In the genomic region with DNA sequence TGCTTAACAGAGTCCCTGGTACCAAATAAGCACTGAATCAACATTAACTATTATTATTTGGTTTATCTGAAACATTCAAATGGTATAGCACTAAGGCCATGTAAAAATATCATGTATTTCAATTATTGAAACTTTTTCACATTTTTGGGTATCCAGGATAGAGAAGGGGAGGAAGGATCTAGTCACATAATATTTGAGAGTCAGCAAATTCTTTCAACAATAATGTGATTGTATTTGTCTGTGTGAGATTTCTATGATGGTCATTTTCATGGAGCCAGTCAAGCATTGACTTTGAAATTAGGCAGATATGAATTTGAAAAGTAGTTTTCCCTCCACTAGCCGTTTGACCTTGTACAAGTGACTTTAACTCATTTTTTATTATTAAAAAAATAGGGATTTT, we compare ENCODE assay signal across 39 cellular contexts.
"Had no signal": no experiment of that assay in that cellular context is flagged by ENCODE, and none has a peak within 500 bp of the region (broad histone marks: within the 10 kb centered on the region; RNA-seq: fewer than 3 reads in every experiment).

No MANE protein-coding gene starts in this region.

- H3K27me3 Mint-ChIP-seq: activated naive CD4-positive, alpha-beta T cell treated with anti-CD3 and anti-CD28 coated beads, Interleukin-2, amount 10 ng/mL, durations not matched to agents 7 days and 5 days; activated naive CD8-positive, alpha-beta T cell treated with anti-CD3 and anti-CD28 coated beads, Interleukin-2, amount 50 U/mL, for 24 hours; brain; central memory CD8-positive, alpha-beta T cell had no signal

- H3K9me3 ChIP-seq: adrenal gland, ascending aorta, body of pancreas, breast epithelium had no signal

- FAIRE-seq: astrocyte, bronchial epithelial cell, colon had no signal

- H3K36me3 Mint-ChIP-seq: activated naive CD4-positive, alpha-beta T cell treated with anti-CD3 and anti-CD28 coated beads, Interleukin-2, amount 10 ng/mL, durations not matched to agents 7 days and 5 days; activated naive CD4-positive, alpha-beta T cell treated with anti-CD3 and anti-CD28 coated beads, Interleukin-2, amount 50 U/mL, for 24 hours; activated naive CD4-positive, alpha-beta T cell treated with anti-CD3 and anti-CD28 coated beads, Interleukin-2, amount 50 U/mL, for 72 hours; activated naive CD8-positive, alpha-beta T cell; activated naive CD8-positive, alpha-beta T cell treated with anti-CD3 and anti-CD28 coated beads for 36 hours; activated naive CD8-positive, alpha-beta T cell treated with anti-CD3 and anti-CD28 coated beads, Interleukin-2, amount 10 ng/mL, durations not matched to agents 7 days and 5 days; brain had no signal

- H3K4me1 Mint-ChIP-seq: activated naive CD4-positive, alpha-beta T cell treated with anti-CD3 and anti-CD28 coated beads, Interleukin-2, amount 10 ng/mL, durations not matched to agents 7 days and 5 days; activated naive CD4-positive, alpha-beta T cell treated with anti-CD3 and anti-CD28 coated beads, Interleukin-2, amount 50 U/mL, for 24 hours; activated naive CD8-positive, alpha-beta T cell treated with anti-CD3 and anti-CD28 coated beads for 36 hours; activated naive CD8-positive, alpha-beta T cell treated with anti-CD3 and anti-CD28 coated beads, Interleukin-2, amount 10 ng/mL, durations not matched to agents 7 days and 5 days; activated naive CD8-positive, alpha-beta T cell treated with anti-CD3 and anti-CD28 coated beads, Interleukin-2, amount 50 U/mL, for 24 hours; activated T-helper 17 cell treated with anti-CD3 and anti-CD28 coated beads, Interleukin-2, amount 50 U/mL, for 72 hours; central memory CD8-positive, alpha-beta T cell had no signal

- H3K27ac ChIP-seq: adrenal gland, ascending aorta, body of pancreas, brain microvascular endothelial cell, breast epithelium, cardiac muscle cell had no signal

- H3K27me3 ChIP-seq: adrenal gland, ascending aorta, body of pancreas, brain microvascular endothelial cell, breast epithelium, cardiac muscle cell had no signal

- H3K9me3 Mint-ChIP-seq: activated naive CD4-positive, alpha-beta T cell treated with anti-CD3 and anti-CD28 coated beads for 36 hours; activated naive CD4-positive, alpha-beta T cell treated with anti-CD3 and anti-CD28 coated beads, Interleukin-2, amount 10 ng/mL, durations not matched to agents 7 days and 5 days; activated naive CD4-positive, alpha-beta T cell treated with anti-CD3 and anti-CD28 coated beads, Interleukin-2, amount 50 U/mL, for 24 hours; activated naive CD4-positive, alpha-beta T cell treated with anti-CD3 and anti-CD28 coated beads, Interleukin-2, amount 50 U/mL, for 72 hours; activated naive CD8-positive, alpha-beta T cell treated with anti-CD3 and anti-CD28 coated beads for 36 hours; activated naive CD8-positive, alpha-beta T cell treated with anti-CD3 and anti-CD28 coated beads, Interleukin-2, amount 10 ng/mL, durations not matched to agents 7 days and 5 days; activated naive CD8-positive, alpha-beta T cell treated with anti-CD3 and anti-CD28 coated beads, Interleukin-2, amount 50 U/mL, for 24 hours; activated T-cell treated with anti-CD3 and anti-CD28 coated beads, Interleukin-2, amount 50 U/mL, for 24 hours; activated T-cell treated with anti-CD3 and anti-CD28 coated beads, Interleukin-2, amount 50 U/mL, for 4 hours; activated T-cell treated with anti-CD3 and anti-CD28 coated beads, Interleukin-2, amount 50 U/mL, for 72 hours; activated T-helper 17 cell treated with anti-CD3 and anti-CD28 coated beads, Interleukin-2, amount 50 U/mL, for 72 hours; activated T-helper 2 cell treated with anti-CD3 and anti-CD28 coated beads, Interferon-gamma antibody, Interleukin-2, Interleukin-4, amounts not matched to agents 10 μg/mL and 5 μg/mL and 100 μg/mL, durations not matched to agents 14 hours and 24 hours and 36 hours; brain; central memory CD8-positive, alpha-beta T cell had no signal

- H3K27ac Mint-ChIP-seq: activated naive CD4-positive, alpha-beta T cell treated with anti-CD3 and anti-CD28 coated beads for 36 hours; activated naive CD4-positive, alpha-beta T cell treated with anti-CD3 and anti-CD28 coated beads, Interleukin-2, amount 10 ng/mL, durations not matched to agents 7 days and 5 days; activated naive CD4-positive, alpha-beta T cell treated with anti-CD3 and anti-CD28 coated beads, Interleukin-2, amount 50 U/mL, for 24 hours; activated naive CD4-positive, alpha-beta T cell treated with anti-CD3 and anti-CD28 coated beads, Interleukin-2, amount 50 U/mL, for 72 hours; activated naive CD8-positive, alpha-beta T cell; activated naive CD8-positive, alpha-beta T cell treated with anti-CD3 and anti-CD28 coated beads for 36 hours; activated naive CD8-positive, alpha-beta T cell treated with anti-CD3 and anti-CD28 coated beads, Interleukin-2, amount 10 ng/mL, durations not matched to agents 7 days and 5 days; activated naive CD8-positive, alpha-beta T cell treated with anti-CD3 and anti-CD28 coated beads, Interleukin-2, amount 50 U/mL, for 24 hours; activated T-cell treated with anti-CD3 and anti-CD28 coated beads, Interleukin-2, amount 50 U/mL, for 24 hours; activated T-cell treated with anti-CD3 and anti-CD28 coated beads, Interleukin-2, amount 50 U/mL, for 72 hours; activated T-helper 17 cell treated with anti-CD3 and anti-CD28 coated beads, Interleukin-2, amount 50 U/mL, for 72 hours; activated T-helper 2 cell treated with anti-CD3 and anti-CD28 coated beads, Interferon-gamma antibody, Interleukin-2, Interleukin-4, amounts not matched to agents 10 μg/mL and 5 μg/mL and 100 μg/mL, durations not matched to agents 14 hours and 24 hours and 36 hours; brain had no signal

- DNase-seq: activated effector memory CD4-positive, alpha-beta T cell treated with anti-CD3 and anti-CD28 coated beads, Interleukin-2, amount 50 U/mL, for 16 hours; activated effector memory CD4-positive, alpha-beta T cell treated with Interleukin-2 at 50 U/mL for 16 hours; activated gamma-delta T cell; activated gamma-delta T cell treated with Interleukin-2 at 50 U/mL for 16 hours; activated naive CD4-positive, alpha-beta T cell; activated naive CD4-positive, alpha-beta T cell treated with anti-CD3 and anti-CD28 coated beads for 36 hours; activated naive CD4-positive, alpha-beta T cell treated with anti-CD3 and anti-CD28 coated beads, Interleukin-2, amount 10 ng/mL, durations not matched to agents 7 days and 5 days; activated naive CD4-positive, alpha-beta T cell treated with anti-CD3 and anti-CD28 coated beads, Interleukin-2, amount 50 U/mL, for 16 hours; activated naive CD4-positive, alpha-beta T cell treated with Interleukin-2 at 50 U/mL for 16 hours; activated naive CD8-positive, alpha-beta T cell treated with anti-CD3 and anti-CD28 coated beads for 36 hours; activated naive CD8-positive, alpha-beta T cell treated with anti-CD3 and anti-CD28 coated beads, Interleukin-2, amount 10 ng/mL, durations not matched to agents 7 days and 5 days; activated naive CD8-positive, alpha-beta T cell treated with anti-CD3 and anti-CD28 coated beads, Interleukin-2, amount 50 U/mL, for 24 hours; activated T-cell treated with anti-CD3 and anti-CD28 coated beads, Interleukin-2, amount 50 U/mL, for 24 hours; activated T-cell treated with anti-CD3 and anti-CD28 coated beads, Interleukin-2, amount 50 U/mL, for 4 hours; activated T-cell treated with anti-CD3 and anti-CD28 coated beads, Interleukin-2, amount 50 U/mL, for 48 hours; activated T-cell treated with anti-CD3 and anti-CD28 coated beads, Interleukin-2, amount 50 U/mL, for 72 hours; adrenal gland; amniotic stem cell; amygdala; anterior cingulate cortex; aorta; body of pancreas; brain microvascular endothelial cell; caudate nucleus; central memory CD4-positive, alpha-beta T cell; cerebellar nuclear complex had no signal

- H3K4me1 ChIP-seq: adrenal gland, ascending aorta, body of pancreas, breast epithelium had no signal

- H3K36me3 ChIP-seq: adrenal gland, ascending aorta, brain microvascular endothelial cell, breast epithelium, cardiac muscle cell had no signal

- H3K4me3 ChIP-seq: adrenal gland, ascending aorta, body of pancreas, breast epithelium, cardiac muscle cell had no signal

- H3K4me3 Mint-ChIP-seq: activated naive CD4-positive, alpha-beta T cell treated with anti-CD3 and anti-CD28 coated beads for 36 hours; activated naive CD4-positive, alpha-beta T cell treated with anti-CD3 and anti-CD28 coated beads, Interleukin-2, amount 10 ng/mL, durations not matched to agents 7 days and 5 days; activated naive CD4-positive, alpha-beta T cell treated with anti-CD3 and anti-CD28 coated beads, Interleukin-2, amount 50 U/mL, for 24 hours; activated naive CD8-positive, alpha-beta T cell; activated naive CD8-positive, alpha-beta T cell treated with anti-CD3 and anti-CD28 coated beads for 36 hours; activated naive CD8-positive, alpha-beta T cell treated with anti-CD3 and anti-CD28 coated beads, Interleukin-2, amount 10 ng/mL, durations not matched to agents 7 days and 5 days; activated naive CD8-positive, alpha-beta T cell treated with anti-CD3 and anti-CD28 coated beads, Interleukin-2, amount 50 U/mL, for 24 hours; activated T-cell treated with anti-CD3 and anti-CD28 coated beads, Interleukin-2, amount 50 U/mL, for 24 hours; activated T-cell treated with anti-CD3 and anti-CD28 coated beads, Interleukin-2, amount 50 U/mL, for 4 hours; activated T-cell treated with anti-CD3 and anti-CD28 coated beads, Interleukin-2, amount 50 U/mL, for 72 hours; activated T-helper 17 cell treated with anti-CD3 and anti-CD28 coated beads, Interleukin-2, amount 50 U/mL, for 72 hours; brain; central memory CD8-positive, alpha-beta T cell had no signal

- ATAC-seq: activated naive CD4-positive, alpha-beta T cell treated with anti-CD3 and anti-CD28 coated beads, Interleukin-2, amount 50 U/mL, for 72 hours; activated naive CD8-positive, alpha-beta T cell treated with anti-CD3 and anti-CD28 coated beads, Interleukin-2, amount 50 U/mL, for 24 hours; activated T-cell treated with anti-CD3 and anti-CD28 coated beads, Interleukin-2, amount 50 U/mL, for 4 hours; activated T-cell treated with anti-CD3 and anti-CD28 coated beads, Interleukin-2, amount 50 U/mL, for 72 hours; activated T-helper 17 cell treated with anti-CD3 and anti-CD28 coated beads, Interleukin-2, amount 50 U/mL, for 72 hours; body of pancreas had no signal
